8 cellular contexts compared by ENCODE assay signal in the genomic region with DNA sequence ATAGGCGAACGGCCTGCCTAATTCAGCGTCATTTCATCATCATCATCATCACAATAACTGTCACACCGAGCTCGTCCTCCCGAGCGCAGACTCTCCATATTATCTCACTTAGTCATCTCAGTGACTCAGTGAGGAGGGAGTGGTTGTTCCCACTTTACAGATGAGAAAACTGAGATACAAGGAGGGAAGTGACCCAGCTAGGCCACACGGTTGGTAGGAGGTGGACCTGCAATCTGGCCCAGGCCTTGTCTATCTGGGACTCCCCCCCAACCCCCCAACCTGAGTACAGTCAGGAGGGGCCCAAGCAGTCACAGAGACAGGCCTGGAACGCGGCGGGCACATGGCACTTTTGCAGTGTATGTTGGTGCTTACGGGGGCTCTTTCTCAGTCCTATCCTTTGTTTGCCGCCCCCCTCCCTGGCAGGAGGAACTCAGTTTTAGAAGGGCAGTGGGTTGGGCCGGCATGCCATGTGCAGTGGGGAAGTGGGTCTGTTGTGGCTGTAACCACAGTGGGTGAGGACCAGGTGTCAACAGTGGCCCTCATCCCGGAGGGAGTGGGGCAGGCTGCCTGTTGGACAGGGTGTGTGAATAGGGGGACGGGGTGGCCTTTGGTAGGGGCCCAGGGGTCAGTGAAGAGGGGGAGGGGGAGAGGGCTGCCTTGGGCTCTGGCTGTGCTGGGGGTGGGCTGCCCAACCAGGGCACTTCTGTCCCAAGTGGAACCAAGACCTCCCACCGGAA. TPM values are rescaled to one million over a fixed set of nuclear protein-coding genes. Genes with fewer than 3 reads are reported as not detected.
DNase-seq lines count a peak whose midpoint lies in the region; ATAC-seq and TF ChIP-seq lines count a peak whose summit lies in the region.

No MANE protein-coding gene starts in this region.

- TF ChIP-seq CTCF in GM23338 (conservative IDR thresholded peaks at IDR 0.05; ENCODE audit: low read depth in 2 of 2) (no peak), VCaP (conservative IDR thresholded peaks at IDR 0.05) (no peak), gastroesophageal sphincter (IDR thresholded peaks at IDR 0.05) (no peak)

- H3K27me3 ChIP-seq in GM23338 (ENCODE audit: insufficient read depth) (peaks cover 3% of the 10 kb centered on the region; the same call in 1 of the 2 replicates), gastroesophageal sphincter (no peaks in the 10 kb centered on the region)

- H3K4me2 ChIP-seq in GM23338 = peak overlapping the region; percentile 88; the same call in 1 of the 2 replicates

- peaks cover 24% of the 10 kb centered on the region for H3K79me2 ChIP-seq in GM23338 (replicated peaks; ENCODE audit: insufficient read depth)

- H3K4me1 Mint-ChIP-seq in GM23338 = peaks cover 42% of the 10 kb centered on the region

- TF ChIP-seq POLR2A in gastroesophageal sphincter (IDR thresholded peaks at IDR 0.05) = no peak

- no peak for TF ChIP-seq EP300 in gastroesophageal sphincter (IDR thresholded peaks at IDR 0.05)

- H3K4me3 ChIP-seq in GM23338 = peak overlapping the region; percentile 71; the same call in 1 of the 2 replicates
- H3K4me3 ChIP-seq in gastroesophageal sphincter = peak overlapping the region in 1 of 2 donors; percentile 83

- WGBS in gastroesophageal sphincter (ENCODE audit: low coverage in 1 of 2), 2 donors = 20 to 66% methylated on average over 4 to 6 of the region's 17 CpGs

- H3K36me3 Mint-ChIP-seq in GM23338 (ENCODE audit: low read depth) = no peaks in the 10 kb centered on the region

- intact Hi-C loops in sciatic nerve (cut with DNase I) = loop anchor here (10.0 kb wide), 2 partner anchors 110 to 150 kb away; no protein-coding TSS in a partner anchor

- DNase-seq in GM23338 (ENCODE audit: low spot score) (no peak), sciatic nerve (ENCODE audit: low spot score) (peak; percentile 69), LoVo (ENCODE audit: low spot score) (no peak)

- 0 out of 2 replicates have a peak, but pooled peaks cover 5% of the 10 kb centered on the region for H3F3A ChIP-seq in GM23338 (replicated peaks; ENCODE audit: low read depth)

- ATAC-seq in GM23338 (no peak), gastroesophageal sphincter (no peak), sciatic nerve (no peak), GM19397 (IDR thresholded peaks at IDR 0.05; ENCODE audit: unreplicated experiment) (no peak), HG03565 (IDR thresholded peaks at IDR 0.05; ENCODE audit: unreplicated experiment) (no peak), HG03342 (IDR thresholded peaks at IDR 0.05; ENCODE audit: unreplicated experiment) (no peak)

- H2AFZ ChIP-seq in GM23338 = peak overlapping the region; percentile 52

- peaks cover 12% of the 10 kb centered on the region; the same call in 1 of the 2 replicates for H4K20me1 ChIP-seq in GM23338 (replicated peaks; ENCODE audit: insufficient read depth)

- no peaks in the 10 kb centered on the region for H3K9me3 Mint-ChIP-seq in GM23338

- H3K4me1 ChIP-seq in GM23338 (ENCODE audit: insufficient read depth) = peaks cover 11% of the 10 kb centered on the region
- H3K4me1 ChIP-seq in gastroesophageal sphincter = peaks cover 0 to 48% (median 21%) of the 10 kb centered on the region in 3 donors

- H3K27ac ChIP-seq in GM23338 (ENCODE audit: low read depth) = no peak overlapping the region
- H3K27ac ChIP-seq in VCaP = peak overlapping the region; percentile 97
- H3K27ac ChIP-seq in gastroesophageal sphincter = peak overlapping the region; percentile 95 to 99 (median 96)

- no peaks in the 10 kb centered on the region for H3K9me3 ChIP-seq in gastroesophageal sphincter

- peaks cover 12% of the 10 kb centered on the region for H3K27me3 Mint-ChIP-seq in GM23338 (ENCODE audit: insufficient read depth, low read depth, poor library complexity)

- H3K4me3 Mint-ChIP-seq in GM23338 = peak overlapping the region; percentile 71

- no peak overlapping the region for H3K27ac Mint-ChIP-seq in GM23338

- H3K36me3 ChIP-seq in GM23338 (ENCODE audit: insufficient read depth) (no peaks in the 10 kb centered on the region), gastroesophageal sphincter (no peaks in the 10 kb centered on the region)

- no peaks in the 10 kb centered on the region for H3K9me2 ChIP-seq in GM23338 (ENCODE audit: insufficient read depth)

TF ChIP-seq in GM23338, 12 proteins besides CTCF, POLR2A, EP300 and RAD21:
- TF ChIP-seq, protein P1, sequence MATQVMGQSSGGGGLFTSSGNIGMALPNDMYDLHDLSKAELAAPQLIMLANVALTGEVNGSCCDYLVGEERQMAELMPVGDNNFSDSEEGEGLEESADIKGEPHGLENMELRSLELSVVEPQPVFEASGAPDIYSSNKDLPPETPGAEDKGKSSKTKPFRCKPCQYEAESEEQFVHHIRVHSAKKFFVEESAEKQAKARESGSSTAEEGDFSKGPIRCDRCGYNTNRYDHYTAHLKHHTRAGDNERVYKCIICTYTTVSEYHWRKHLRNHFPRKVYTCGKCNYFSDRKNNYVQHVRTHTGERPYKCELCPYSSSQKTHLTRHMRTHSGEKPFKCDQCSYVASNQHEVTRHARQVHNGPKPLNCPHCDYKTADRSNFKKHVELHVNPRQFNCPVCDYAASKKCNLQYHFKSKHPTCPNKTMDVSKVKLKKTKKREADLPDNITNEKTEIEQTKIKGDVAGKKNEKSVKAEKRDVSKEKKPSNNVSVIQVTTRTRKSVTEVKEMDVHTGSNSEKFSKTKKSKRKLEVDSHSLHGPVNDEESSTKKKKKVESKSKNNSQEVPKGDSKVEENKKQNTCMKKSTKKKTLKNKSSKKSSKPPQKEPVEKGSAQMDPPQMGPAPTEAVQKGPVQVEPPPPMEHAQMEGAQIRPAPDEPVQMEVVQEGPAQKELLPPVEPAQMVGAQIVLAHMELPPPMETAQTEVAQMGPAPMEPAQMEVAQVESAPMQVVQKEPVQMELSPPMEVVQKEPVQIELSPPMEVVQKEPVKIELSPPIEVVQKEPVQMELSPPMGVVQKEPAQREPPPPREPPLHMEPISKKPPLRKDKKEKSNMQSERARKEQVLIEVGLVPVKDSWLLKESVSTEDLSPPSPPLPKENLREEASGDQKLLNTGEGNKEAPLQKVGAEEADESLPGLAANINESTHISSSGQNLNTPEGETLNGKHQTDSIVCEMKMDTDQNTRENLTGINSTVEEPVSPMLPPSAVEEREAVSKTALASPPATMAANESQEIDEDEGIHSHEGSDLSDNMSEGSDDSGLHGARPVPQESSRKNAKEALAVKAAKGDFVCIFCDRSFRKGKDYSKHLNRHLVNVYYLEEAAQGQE (IDR thresholded peaks at IDR 0.05; ENCODE audit: unreplicated experiment) = no peak
- TF ChIP-seq STAT1 (IDR thresholded peaks at IDR 0.05; ENCODE audit: unreplicated experiment) (no peak), CREB1 (CRISPR knock-in tag; IDR thresholded peaks at IDR 0.05; ENCODE audit: low read depth) (no peak)

RNA-seq across cellular contexts. Expression of a gene that starts 1.7 kb away (rescaled TPM):
- 14.9 and 17.9 TPM in 2 replicates for total RNA-seq in GM23338 (2014; rRNA removed; shearing (Covaris generic))
- 4.8 and 4.9 TPM in 2 replicates for polyA plus RNA-seq in GM23338 (2016; fragmentation: Nextera tagmentation; extraction: Ambion mirVana)
- total RNA-seq in gastroesophageal sphincter (10 to 100 TPM; 45.1 to 78.9 (median 55.3) TPM), sciatic nerve (78.1 TPM)
